In genomic region chr6:57722546-57722945, GRCh38 we compare ENCODE assay signal across 8 cellular contexts.
DNase-seq lines count a peak whose midpoint lies in the region; FAIRE-seq and TF ChIP-seq lines count a peak whose summit lies in the region.
"Not testable (repeated sequence)": the region's sequence is repeated elsewhere in the genome, so short reads cannot be mapped to it uniquely, and the experiment has no call there.

No MANE protein-coding gene starts in this region.

- H3K27ac ChIP-seq in keratinocyte (ENCODE audit: control insufficient read depth, insufficient read depth, low read length), result not testable (repeated sequence)

- H3K4me2 ChIP-seq in keratinocyte (ENCODE audit: control insufficient read depth, extremely low read depth, insufficient read depth, low read depth, low read length), result not testable (repeated sequence)

- intact Hi-C loops in activated T-helper 2 cell treated with anti-CD3 and anti-CD28 coated beads, Interferon-gamma antibody, Interleukin-2, Interleukin-4, amounts not matched to agents 10 μg/mL and 5 μg/mL and 100 μg/mL, durations not matched to agents 14 hours and 24 hours and 36 hours (cut with micrococcal nuclease), result not testable (repeated sequence)

- in situ Hi-C loops in ACHN (cut with HindIII; ENCODE audit: low pct_ligation_motif_present, low pct_unique_long_range_greater_than_20kb, low sequenced_read_pairs), result not testable (repeated sequence)

- not testable (repeated sequence) for H3K36me3 ChIP-seq in keratinocyte (ENCODE audit: control insufficient read depth in 2 of 2, extremely low read depth in 1 of 2, insufficient read depth in 2 of 2, low read length in 2 of 2)

- not testable (repeated sequence) for H3K9me1 ChIP-seq in keratinocyte (ENCODE audit: control insufficient read depth, extremely low read depth, insufficient read depth, low read length)

- not testable (repeated sequence) for H3K4me1 ChIP-seq in keratinocyte (ENCODE audit: control insufficient read depth, extremely low read depth, insufficient read depth, low read length)

- not testable (repeated sequence) for H4K20me1 ChIP-seq in keratinocyte (ENCODE audit: control insufficient read depth, extremely low read depth, insufficient read depth, low read length)

- FAIRE-seq in keratinocyte (lab: Jason Lieb, UNC), result not testable (repeated sequence)

- not testable (repeated sequence) for H3K9ac ChIP-seq in keratinocyte (ENCODE audit: control insufficient read depth, extremely low read depth, insufficient read depth, low read length)

- not testable (repeated sequence) for H3K4me3 ChIP-seq in HFF-Myc (replicated peaks; ENCODE audit: low read depth, low read length); fibroblast of mammary gland (ENCODE audit: control insufficient read depth, low read depth, low read length); keratinocyte (ENCODE audit: control insufficient read depth in 2 of 3, extremely low read depth in 1 of 3, insufficient read depth in 2 of 3, low read depth in 1 of 3, low read length in 3 of 3)

- not testable (repeated sequence) for H3K9me3 Mint-ChIP-seq in activated T-helper 2 cell treated with anti-CD3 and anti-CD28 coated beads, Interferon-gamma antibody, Interleukin-2, Interleukin-4, amounts not matched to agents 10 μg/mL and 5 μg/mL and 100 μg/mL, durations not matched to agents 14 hours and 24 hours and 36 hours

- H3K27ac Mint-ChIP-seq in activated T-helper 2 cell treated with anti-CD3 and anti-CD28 coated beads, Interferon-gamma antibody, Interleukin-2, Interleukin-4, amounts not matched to agents 10 μg/mL and 5 μg/mL and 100 μg/mL, durations not matched to agents 14 hours and 24 hours and 36 hours, result peak overlapping the region; percentile 20

- H2AFZ ChIP-seq in keratinocyte (ENCODE audit: control insufficient read depth, low read length), result not testable (repeated sequence)

- not testable (repeated sequence) for H3K79me2 ChIP-seq in keratinocyte (ENCODE audit: control insufficient read depth, insufficient read depth, low read length)

- dilution Hi-C loops in keratinocyte (cut with MboI; ENCODE audit: extremely low pct_ligation_motif_present, low sequenced_read_pairs), result not testable (repeated sequence)

- not testable (repeated sequence) for H3K36me3 Mint-ChIP-seq in activated T-helper 2 cell treated with anti-CD3 and anti-CD28 coated beads, Interferon-gamma antibody, Interleukin-2, Interleukin-4, amounts not matched to agents 10 μg/mL and 5 μg/mL and 100 μg/mL, durations not matched to agents 14 hours and 24 hours and 36 hours (ENCODE audit: low read depth)

- not testable (repeated sequence) for H3K9me3 ChIP-seq in keratinocyte (ENCODE audit: control insufficient read depth, low read depth, low read length)

- not testable (repeated sequence) for H3K4me3 Mint-ChIP-seq in activated T-helper 2 cell treated with anti-CD3 and anti-CD28 coated beads, Interferon-gamma antibody, Interleukin-2, Interleukin-4, amounts not matched to agents 10 μg/mL and 5 μg/mL and 100 μg/mL, durations not matched to agents 14 hours and 24 hours and 36 hours (ENCODE audit: low read depth)

- H3K27me3 ChIP-seq in keratinocyte (ENCODE audit: control insufficient read depth, extremely low read depth, insufficient read depth, low read length), result not testable (repeated sequence)

- H3K27me3 Mint-ChIP-seq in activated T-helper 2 cell treated with anti-CD3 and anti-CD28 coated beads, Interferon-gamma antibody, Interleukin-2, Interleukin-4, amounts not matched to agents 10 μg/mL and 5 μg/mL and 100 μg/mL, durations not matched to agents 14 hours and 24 hours and 36 hours (ENCODE audit: low read depth), result not testable (repeated sequence)

- TF ChIP-seq CTCF in HFF-Myc (IDR thresholded peaks at IDR 0.05; ENCODE audit: low read depth, low read length, missing control alignments); fibroblast of mammary gland (conservative IDR thresholded peaks at IDR 0.05; ENCODE audit: control insufficient read depth, insufficient read depth, low read depth, low read length); keratinocyte (optimal IDR thresholded peaks at IDR 0.05 in 1 of 3, IDR thresholded peaks at IDR 0.05 in 1 of 3, conservative IDR thresholded peaks at IDR 0.05 in 1 of 3; ENCODE audit: extremely low read depth in 1 of 3, insufficient read depth in 2 of 3, low read length in 3 of 3): not testable (repeated sequence)

- H3K4me1 Mint-ChIP-seq in activated T-helper 2 cell treated with anti-CD3 and anti-CD28 coated beads, Interferon-gamma antibody, Interleukin-2, Interleukin-4, amounts not matched to agents 10 μg/mL and 5 μg/mL and 100 μg/mL, durations not matched to agents 14 hours and 24 hours and 36 hours (ENCODE audit: low read depth), result not testable (repeated sequence)

- peak; percentile 0 for DNase-seq in ACHN
- peak; percentile 69 for DNase-seq in ELR (ENCODE audit: low read depth)
- DNase-seq in HFF-Myc (ENCODE audit: extremely low read depth, low read depth), result peak; percentile 2
- DNase-seq in LoVo (ENCODE audit: low spot score), result peak; percentile 2
- DNase-seq in RKO (ENCODE audit: low spot score), result peak; percentile 15
- not testable (repeated sequence) for DNase-seq in activated T-helper 2 cell treated with anti-CD3 and anti-CD28 coated beads, Interferon-gamma antibody, Interleukin-2, Interleukin-4, amounts not matched to agents 10 μg/mL and 5 μg/mL and 100 μg/mL, durations not matched to agents 14 hours and 24 hours and 36 hours (ENCODE audit: low spot score)
- peak; percentile 24 for DNase-seq in fibroblast of mammary gland (ENCODE audit: low read depth)
- DNase-seq in keratinocyte (ENCODE audit: low read depth, low spot score), result peak; percentile 1
